ENCODE assay signal across 1 cellular context in the genomic region with DNA sequence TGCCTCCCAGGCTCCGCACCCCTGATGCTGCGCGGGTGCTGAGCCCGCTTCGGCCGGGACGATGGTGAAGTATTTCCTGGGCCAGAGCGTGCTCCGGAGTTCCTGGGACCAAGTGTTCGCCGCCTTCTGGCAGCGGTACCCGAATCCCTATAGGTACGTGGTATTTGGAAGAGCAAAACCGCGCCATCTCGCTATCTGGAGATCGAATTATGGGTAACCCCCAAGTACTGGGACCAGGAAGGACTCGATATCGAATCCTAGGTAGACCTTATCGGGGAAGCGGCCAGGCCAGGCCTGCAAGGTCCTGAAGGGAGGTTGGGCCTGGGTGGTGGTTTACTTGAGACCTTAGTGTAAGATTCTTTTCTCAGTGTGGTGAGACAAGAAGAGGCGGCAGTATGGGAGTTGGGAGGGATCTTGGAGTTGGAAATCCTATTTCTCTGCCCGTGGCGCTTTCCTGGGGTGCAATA.
TF ChIP-seq lines count a peak whose summit lies in the region.

No MANE protein-coding gene starts in this region.

TF ChIP-seq in H1, 55 proteins besides CTCF, POLR2A, EP300 and RAD21:
- TF ChIP-seq SP1 (IDR thresholded peaks at IDR 0.05; ENCODE audit: low read depth, low read length) (no peak), SIRT6 (IDR thresholded peaks at IDR 0.05; ENCODE audit: low read length) (no peak), NANOG (IDR thresholded peaks at IDR 0.05; ENCODE audit: insufficient read depth, low read depth, low read length, poor library complexity, severe bottlenecking) (no peak), PHF8 (conservative IDR thresholded peaks at IDR 0.05; ENCODE audit: low read depth, low read length) (peak; percentile 74), SIX5 (IDR thresholded peaks at IDR 0.05; ENCODE audit: low read depth, low read length) (no peak), EGR1 (IDR thresholded peaks at IDR 0.05; ENCODE audit: borderline replicate concordance, low read depth, low read length) (no peak), KDM5A (IDR thresholded peaks at IDR 0.05; ENCODE audit: low read length) (peak; percentile 73)
